ENCODE assay signal across 9 cellular contexts in genomic region chr20:4720121-4720976, GRCh38. TPM values are rescaled to one million over a fixed set of nuclear protein-coding genes. Genes with fewer than 3 reads are reported as not detected.
DNase-seq lines count a peak whose midpoint lies in the region; ATAC-seq and TF ChIP-seq lines count a peak whose summit lies in the region.
"Had no signal": no experiment of that assay in that cellular context is flagged by ENCODE, and none has a peak within 500 bp of the region (broad histone marks: within the 10 kb centered on the region; RNA-seq: fewer than 3 reads in every experiment).

No MANE protein-coding gene starts in this region.

- intact Hi-C loops in Caco-2 (cut with micrococcal nuclease; ENCODE audit: unreplicated experiment) = loop anchor here (1.0 kb wide), 2 partner anchors 106 to 113 kb away; no protein-coding TSS in a partner anchor

- POLR2A ChIA-PET in Caco-2 (lab: Charles Lee) = no interaction called here

- peak overlapping the region; percentile 37 for H3K9ac ChIP-seq in OCI-LY3 (ENCODE audit: low read length)

- H3K9me3 ChIP-seq in Caco-2 = no peaks in the 10 kb centered on the region
- H3K9me3 ChIP-seq in OCI-LY3 (ENCODE audit: insufficient read depth, low read length) = no peaks in the 10 kb centered on the region

- peak overlapping the region; percentile 29 for H3K27ac ChIP-seq in OCI-LY3 (ENCODE audit: low read length)

- H2AFZ ChIP-seq in OCI-LY3 (ENCODE audit: low read depth, low read length) = peak overlapping the region; percentile 60

- H3K4me1 Mint-ChIP-seq in Caco-2 (ENCODE audit: low read depth, unreplicated experiment) = peaks cover 6% of the 10 kb centered on the region

- no peak overlapping the region for H3K4me3 ChIP-seq in Caco-2 (ENCODE audit: low read depth, low read length)
- peak overlapping the region; percentile 74 for H3K4me3 ChIP-seq in OCI-LY3 (ENCODE audit: low read length)
- H3K4me3 ChIP-seq in epithelial cell of proximal tubule (ENCODE audit: low read depth, low read length) = no peak overlapping the region

- H3K4me1 ChIP-seq in Caco-2 (peaks cover 4% of the 10 kb centered on the region; the same call in 1 of the 2 replicates), OCI-LY3 (ENCODE audit: low read length) (peaks cover 18% of the 10 kb centered on the region)

- H3K36me3 ChIP-seq in Caco-2 (ENCODE audit: control insufficient read depth, insufficient read depth, low read length) (no peaks in the 10 kb centered on the region), OCI-LY3 (replicated peaks; ENCODE audit: low read depth, low read length) (no peaks in the 10 kb centered on the region)

- H3K9me3 Mint-ChIP-seq in Caco-2 (ENCODE audit: unreplicated experiment) = no peaks in the 10 kb centered on the region

- 0 out of 2 replicates have a peak, but pooled peaks cover 4% of the 10 kb centered on the region for H4K20me1 ChIP-seq in OCI-LY3 (ENCODE audit: insufficient read depth, low read length)

- peak; percentile 97 for ATAC-seq in GM19463 (IDR thresholded peaks at IDR 0.05; ENCODE audit: unreplicated experiment)
- peak; percentile 93 for ATAC-seq in HG03571 (IDR thresholded peaks at IDR 0.05; ENCODE audit: unreplicated experiment)

- no peaks in the 10 kb centered on the region; the same call in 1 of the 2 replicates for H3K27me3 ChIP-seq in Caco-2 (replicated peaks; ENCODE audit: control insufficient read depth, insufficient read depth, low read length)
- H3K27me3 ChIP-seq in OCI-LY3 (ENCODE audit: low read depth, low read length) = peaks cover 58% of the 10 kb centered on the region

- CTCF ChIA-PET in Caco-2 (lab: Charles Lee) = interaction anchor here (0.7 to 2.6 kb wide), 4 partner anchors 107 to 118 kb away, joined by 3 to 13 read pairs (median 8); no protein-coding TSS in a partner anchor

- H3K27ac Mint-ChIP-seq in Caco-2 (ENCODE audit: unreplicated experiment) = no peak overlapping the region

- DNase-seq in Caco-2 (peak; percentile 63 to 73), activated T-cell treated with anti-CD3 and anti-CD28 coated beads for 24 hours (ENCODE audit: low read depth) (peak; percentile 71), epithelial cell of proximal tubule (ENCODE audit: low read depth) (no peak), myocyte (ENCODE audit: low read depth) (peak; percentile 82)
- DNase-seq in stimulated activated CD8-positive, alpha-beta memory T cell treated with anti-CD3 and anti-CD28 coated beads, Interleukin-7, amount 100 ng/mL, for 48 hours (ENCODE audit: extremely low read depth in 1 of 2, low read depth in 1 of 2) = peak; percentile 43 to 59

- no TSS peak for BruUV-seq in Caco-2 (replicated peaks; lab: Mats Ljungman, UMichigan)

- H3K4me3 Mint-ChIP-seq in Caco-2 (ENCODE audit: unreplicated experiment) = peak overlapping the region; percentile 42

- peak; percentile 85 for TF ChIP-seq CTCF in Caco-2 (IDR thresholded peaks at IDR 0.05; ENCODE audit: insufficient read depth in 1 of 2, low read depth in 1 of 2, low read length in 1 of 2, severe bottlenecking in 1 of 2, unreplicated experiment in 1 of 2)
- peak; percentile 98 for TF ChIP-seq CTCF in OCI-LY3 (IDR thresholded peaks at IDR 0.05; ENCODE audit: low read depth, low read length)
- TF ChIP-seq CTCF in epithelial cell of proximal tubule (conservative IDR thresholded peaks at IDR 0.05; ENCODE audit: low read depth, low read length) = peak; percentile 82

- no peaks in the 10 kb centered on the region for H3K79me2 ChIP-seq in OCI-LY3 (ENCODE audit: low read length)

- no peaks in the 10 kb centered on the region for H3K36me3 Mint-ChIP-seq in Caco-2 (ENCODE audit: insufficient read depth, unreplicated experiment)

- no peaks in the 10 kb centered on the region for H3K27me3 Mint-ChIP-seq in Caco-2 (ENCODE audit: insufficient read depth, unreplicated experiment)

- H3K4me2 ChIP-seq in OCI-LY3 (ENCODE audit: low read length) = peak overlapping the region; percentile 92

RNA-seq across cellular contexts. Expression of gene PRND, which starts 1.4 kb away (rescaled TPM):
- total RNA-seq in Caco-2 (2022) = not detected in 2 replicates
- not detected in 2 replicates for total RNA-seq in epithelial cell of proximal tubule
- total RNA-seq in myocyte = 0.42 TPM in 1 of 2 replicates, not detected in the other
- not detected for polyA plus RNA-seq in myocyte (2012)
- total RNA-seq: subcutaneous adipose tissue had no signal

RNA-seq across cellular contexts. Expression of gene PRNP, which starts 34.1 kb away (rescaled TPM):
- total RNA-seq in Caco-2 (2022) = 28.0 and 28.5 TPM in 2 replicates
- total RNA-seq in epithelial cell of proximal tubule = 55.0 and 60.2 TPM in 2 replicates
- total RNA-seq in myocyte = 116 and 132 TPM in 2 replicates
- 182 TPM for polyA plus RNA-seq in myocyte (2012)
